In genomic region chr5:59586811-59587340, GRCh38 we compare ENCODE assay signal across 10 cellular contexts.
DNase-seq lines count a peak whose midpoint lies in the region; ATAC-seq, FAIRE-seq and TF ChIP-seq lines count a peak whose summit lies in the region.
"Had no signal": no experiment of that assay in that cellular context is flagged by ENCODE, and none has a peak within 500 bp of the region (broad histone marks: within the 10 kb centered on the region; RNA-seq: fewer than 3 reads in every experiment).

No MANE protein-coding gene starts in this region.

- H3K36me3 ChIP-seq in left ventricle myocardium inferior (no peaks in the 10 kb centered on the region), heart right ventricle (no peaks in the 10 kb centered on the region), esophagus muscularis mucosa (no peaks in the 10 kb centered on the region), neuron (ENCODE audit: insufficient read depth, low read length) (no peaks in the 10 kb centered on the region), upper lobe of left lung (no peaks in the 10 kb centered on the region)

- no peak for TF ChIP-seq POLR2A in esophagus muscularis mucosa (IDR thresholded peaks at IDR 0.05; ENCODE audit: low read depth)
- no peak for TF ChIP-seq POLR2A in upper lobe of left lung (IDR thresholded peaks at IDR 0.05)

- intact Hi-C loops in left ventricle myocardium inferior (cut with micrococcal nuclease) (no loop called here), heart right ventricle (cut with DNase I) (loop anchor here in 1 of 10 donors (10.0 kb wide), 1 partner anchor 148 kb away; no protein-coding TSS in a partner anchor), esophagus muscularis mucosa (cut with DNase I) (no loop called here)

- peak overlapping the region; percentile 57 for H2AFZ ChIP-seq in neuron (ENCODE audit: low read depth, low read length)

- H3K27ac ChIP-seq in left ventricle myocardium inferior (replicated peaks), result no peak overlapping the region
- H3K27ac ChIP-seq in heart right ventricle, result no peak overlapping the region
- H3K27ac ChIP-seq in esophagus muscularis mucosa (replicated peaks in 1 of 4), result no peak overlapping the region
- H3K27ac ChIP-seq in upper lobe of left lung, result peak overlapping the region in 1 of 4 donors; percentile 23

- WGBS in heart right ventricle, 2 donors, result 67 to 70% methylated on average over 7 of the region's 7 CpGs
- 79% methylated on average over 7 of the region's 7 CpGs for WGBS in esophagus muscularis mucosa
- WGBS in upper lobe of left lung, 2 donors, result 74 to 79% methylated on average over 7 of the region's 7 CpGs

- ATAC-seq in heart right ventricle, result no peak
- ATAC-seq in upper lobe of left lung (ENCODE audit: low FRiP score in 2 of 2), result no peak

- TF ChIP-seq EP300 in esophagus muscularis mucosa (IDR thresholded peaks at IDR 0.05) (no peak), upper lobe of left lung (IDR thresholded peaks at IDR 0.05) (no peak)

- no peak for FAIRE-seq in RCC 7860 (lab: Jason Lieb, UNC)
- FAIRE-seq: A204.1 had no signal

- H3K4me1 ChIP-seq in left ventricle myocardium inferior (peaks cover 13% of the 10 kb centered on the region), heart right ventricle (peaks cover 0 to 15% (median 8%) of the 10 kb centered on the region in 9 donors), esophagus muscularis mucosa (peaks cover 4 to 24% (median 19%) of the 10 kb centered on the region in 4 donors), neuron (ENCODE audit: insufficient read depth, low read length) (peaks cover 49% of the 10 kb centered on the region), upper lobe of left lung (peaks cover 0 to 8% (median 3%) of the 10 kb centered on the region in 4 donors)

- DNase-seq in left ventricle myocardium inferior (no peak), heart right ventricle (no peak), esophagus muscularis mucosa (ENCODE audit: extremely low spot score) (no peak), upper lobe of left lung (no peak), retina (no peak), DMS 273 treated with DMSO at 0.1 percent for 48 hours (lab: John Stamatoyannopoulos, UW) (no peak), RCC 7860 (ENCODE audit: low spot score) (no peak)
- DNase-seq: stimulated activated CD4-positive, alpha-beta T cell treated with anti-CD3 and anti-CD28 coated beads, Interleukin-15, amount 100 ng/mL, for 24 hours had no signal

- peak overlapping the region; percentile 55 for H3K4me3 ChIP-seq in left ventricle myocardium inferior
- peak overlapping the region in 4 of 10 donors; percentile 41 to 50 (median 42) for H3K4me3 ChIP-seq in heart right ventricle
- peak overlapping the region; percentile 30 to 49 (median 34) for H3K4me3 ChIP-seq in esophagus muscularis mucosa
- peak overlapping the region; percentile 95 for H3K4me3 ChIP-seq in neuron (ENCODE audit: low read length)
- H3K4me3 ChIP-seq in upper lobe of left lung, result peak overlapping the region in 3 of 4 donors; percentile 30 to 46 (median 39)

- no peaks in the 10 kb centered on the region for H3K9me3 ChIP-seq in left ventricle myocardium inferior (replicated peaks)
- H3K9me3 ChIP-seq in heart right ventricle, result no peaks in the 10 kb centered on the region
- no peaks in the 10 kb centered on the region for H3K9me3 ChIP-seq in esophagus muscularis mucosa
- H3K9me3 ChIP-seq in neuron (ENCODE audit: low read length), result no peaks in the 10 kb centered on the region
- H3K9me3 ChIP-seq in upper lobe of left lung, result no peaks in the 10 kb centered on the region

- H3K27me3 ChIP-seq in left ventricle myocardium inferior (ENCODE audit: low read depth) (no peaks in the 10 kb centered on the region), heart right ventricle (no peaks in the 10 kb centered on the region), esophagus muscularis mucosa (no peaks in the 10 kb centered on the region), neuron (ENCODE audit: insufficient read depth, low read length) (no peaks in the 10 kb centered on the region), upper lobe of left lung (no peaks in the 10 kb centered on the region)

- TF ChIP-seq CTCF in left ventricle myocardium inferior (IDR thresholded peaks at IDR 0.05; ENCODE audit: borderline replicate concordance), result no peak
- no peak for TF ChIP-seq CTCF in heart right ventricle (IDR thresholded peaks at IDR 0.05)
- no peak for TF ChIP-seq CTCF in esophagus muscularis mucosa (IDR thresholded peaks at IDR 0.05)
- TF ChIP-seq CTCF in upper lobe of left lung (IDR thresholded peaks at IDR 0.05), result no peak
